In the genomic region with DNA sequence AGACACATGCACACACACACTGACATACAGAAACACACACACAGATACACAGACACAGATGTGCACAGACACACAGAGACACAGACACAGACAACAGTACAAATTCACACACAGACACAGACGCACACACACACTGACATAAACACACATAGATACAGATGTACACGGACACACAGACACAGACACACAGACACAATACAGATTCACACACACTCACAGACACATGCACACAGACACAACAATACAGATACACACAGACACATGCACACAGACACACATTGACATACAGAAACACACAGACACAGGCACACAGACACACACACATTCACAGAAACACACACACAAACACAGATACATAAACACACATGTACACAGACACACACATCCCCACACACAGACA, we compare ENCODE assay signal across 27 cellular contexts.
"Had no signal": no experiment of that assay in that cellular context is flagged by ENCODE, and none has a peak within 500 bp of the region (broad histone marks: within the 10 kb centered on the region; RNA-seq: fewer than 3 reads in every experiment).

No MANE protein-coding gene starts in this region.

- FAIRE-seq: astrocyte had no signal

- ATAC-seq: activated T-helper 17 cell treated with anti-CD3 and anti-CD28 coated beads, Interleukin-2, amount 50 U/mL, for 72 hours; Panc1 had no signal

- H3K27ac ChIP-seq: cardiac muscle cell, SK-N-MC, WERI-Rb-1 had no signal

- H3K27me3 ChIP-seq: cardiac muscle cell had no signal

- H3K36me3 ChIP-seq: cardiac muscle cell, WERI-Rb-1 had no signal

- H3K4me3 ChIP-seq: cardiac muscle cell, SK-N-MC had no signal

- DNase-seq: activated CD4-positive, alpha-beta memory T cell treated with anti-CD3 and anti-CD28 coated beads, Interleukin-2, amount 10 ng/mL, durations not matched to agents 7 days and 5 days; activated CD4-positive, alpha-beta T cell treated with anti-CD3 and anti-CD28 coated beads for 36 hours; activated CD4-positive, alpha-beta T cell treated with anti-CD3 and anti-CD28 coated beads, Interleukin-2, amount 50 U/mL, for 1 hour; activated gamma-delta T cell; activated naive CD4-positive, alpha-beta T cell treated with anti-CD3 and anti-CD28 coated beads for 36 hours; activated T-cell treated with anti-CD3 and anti-CD28 coated beads for 4 hours; activated T-cell treated with anti-CD3 and anti-CD28 coated beads, Interleukin-2, amount 50 U/mL, for 48 hours; amygdala; NCI-H1092 treated with DMSO at 0.1 percent for 48 hours; NCI-H1417 treated with DMSO at 0.1 percent for 48 hours; NCI-H1694; NCI-H2029; NCI-H2107; NCI-H345; NCI-H510A; NCI-H526 treated with DMSO at 0.1 percent for 48 hours; NK-92 treated with Interleukin-12 subunit alpha and Interleukin-12 subunit beta, amount 100 ng/mL, for 24 hours; OCI-M1; RPMI8226; T-helper 1 cell; WERI-Rb-1 had no signal

- H3K4me3 Mint-ChIP-seq: activated CD4-positive, alpha-beta memory T cell treated with anti-CD3 and anti-CD28 coated beads, Interleukin-2, amount 10 ng/mL, durations not matched to agents 7 days and 5 days; activated CD4-positive, alpha-beta T cell treated with anti-CD3 and anti-CD28 coated beads for 36 hours; activated naive CD4-positive, alpha-beta T cell treated with anti-CD3 and anti-CD28 coated beads for 36 hours; activated naive CD8-positive, alpha-beta T cell; activated T-helper 17 cell treated with anti-CD3 and anti-CD28 coated beads, Interleukin-2, amount 50 U/mL, for 72 hours had no signal

- H3K27me3 Mint-ChIP-seq: activated CD4-positive, alpha-beta memory T cell treated with anti-CD3 and anti-CD28 coated beads, Interleukin-2, amount 10 ng/mL, durations not matched to agents 7 days and 5 days had no signal

- H3K27ac Mint-ChIP-seq: activated CD4-positive, alpha-beta memory T cell treated with anti-CD3 and anti-CD28 coated beads, Interleukin-2, amount 10 ng/mL, durations not matched to agents 7 days and 5 days; activated CD4-positive, alpha-beta T cell treated with anti-CD3 and anti-CD28 coated beads for 36 hours; activated naive CD4-positive, alpha-beta T cell treated with anti-CD3 and anti-CD28 coated beads for 36 hours; activated naive CD8-positive, alpha-beta T cell; activated T-helper 17 cell treated with anti-CD3 and anti-CD28 coated beads, Interleukin-2, amount 50 U/mL, for 72 hours had no signal

- H3K36me3 Mint-ChIP-seq: activated naive CD8-positive, alpha-beta T cell had no signal
